12 cellular contexts compared by ENCODE assay signal in genomic region chr20:40683221-40683893, GRCh38. TPM values are rescaled to one million over a fixed set of nuclear protein-coding genes. Genes with fewer than 3 reads are reported as not detected.
DNase-seq lines count a peak whose midpoint lies in the region; ATAC-seq and TF ChIP-seq lines count a peak whose summit lies in the region.
"Had no signal": no experiment of that assay in that cellular context is flagged by ENCODE, and none has a peak within 500 bp of the region (broad histone marks: within the 10 kb centered on the region; RNA-seq: fewer than 3 reads in every experiment).

No MANE protein-coding gene starts in this region.

- H2AFZ ChIP-seq in GM23248: peak overlapping the region; percentile 81

- H3K27me3 ChIP-seq in GM23248 (replicated peaks; ENCODE audit: insufficient read depth) (0 out of 2 replicates have a peak, but pooled peaks cover 1% of the 10 kb centered on the region), colonic mucosa (peaks cover 61% of the 10 kb centered on the region), skeletal muscle satellite cell (ENCODE audit: control insufficient read depth, insufficient read depth, low read length) (peaks cover 90% of the 10 kb centered on the region)

- ATAC-seq in left colon (peak; percentile 18), GM21381 (IDR thresholded peaks at IDR 0.05; ENCODE audit: unreplicated experiment) (no peak), HG03457 (IDR thresholded peaks at IDR 0.05; ENCODE audit: unreplicated experiment) (no peak)

- peak overlapping the region; percentile 59 for H3K27ac ChIP-seq in GM23248
- no peak overlapping the region for H3K27ac ChIP-seq in colonic mucosa

- H3K79me2 ChIP-seq in GM23248 (ENCODE audit: insufficient read depth): no peaks in the 10 kb centered on the region

- peak overlapping the region; percentile 84 for H3K9ac ChIP-seq in GM23248
- no peak overlapping the region for H3K9ac ChIP-seq in colonic mucosa (ENCODE audit: low read depth in 2 of 2, low read length in 2 of 2)
- no peak overlapping the region for H3K9ac ChIP-seq in skeletal muscle satellite cell (ENCODE audit: low read depth, low read length)

- no peak for TF ChIP-seq CTCF in colonic mucosa (IDR thresholded peaks at IDR 0.05)

- H3K4me3 ChIP-seq in GM23248: peak overlapping the region; percentile 70
- H3K4me3 ChIP-seq in colonic mucosa: peak overlapping the region; percentile 0
- H3K4me3 ChIP-seq in skeletal muscle satellite cell (ENCODE audit: low read length): peak overlapping the region; percentile 30

- H3K36me3 ChIP-seq in GM23248 (ENCODE audit: low read depth) (no peaks in the 10 kb centered on the region), colonic mucosa (no peaks in the 10 kb centered on the region), skeletal muscle satellite cell (ENCODE audit: insufficient read depth, low read length) (no peaks in the 10 kb centered on the region)

- intact Hi-C loops in colonic mucosa (cut with DNase I) (no loop called here), left colon (cut with DNase I, micrococcal nuclease) (no loop called here)

- peaks cover 11% of the 10 kb centered on the region for H3K4me1 ChIP-seq in GM23248 (ENCODE audit: insufficient read depth)
- peaks cover 2% of the 10 kb centered on the region for H3K4me1 ChIP-seq in colonic mucosa
- H3K4me1 ChIP-seq in skeletal muscle satellite cell (ENCODE audit: control insufficient read depth, insufficient read depth, low read length): peaks cover 4% of the 10 kb centered on the region

- H3K9me2 ChIP-seq in GM23248 (ENCODE audit: insufficient read depth): no peaks in the 10 kb centered on the region

- peaks cover 12% of the 10 kb centered on the region for H3F3A ChIP-seq in GM23248 (ENCODE audit: insufficient read depth)

- H4K20me1 ChIP-seq in GM23248 (ENCODE audit: insufficient read depth): no peaks in the 10 kb centered on the region

- H3K9me3 ChIP-seq in GM23248 (ENCODE audit: low read depth): no peaks in the 10 kb centered on the region
- H3K9me3 ChIP-seq in colonic mucosa: no peaks in the 10 kb centered on the region
- no peaks in the 10 kb centered on the region for H3K9me3 ChIP-seq in skeletal muscle satellite cell (replicated peaks; ENCODE audit: low read length)

- in situ Hi-C loops in GM23248 (cut with MboI): no loop called here

- peak; percentile 94 for DNase-seq in GM23248
- DNase-seq in colonic mucosa: no peak
- peak in 1 of 2 donors; percentile 34 for DNase-seq in left colon
- DNase-seq in SW480 (ENCODE audit: low spot score): no peak
- DNase-seq in GM19240 (ENCODE audit: insufficient read length, low spot score): no peak
- DNase-seq: anterior cingulate cortex, DND-41, natural killer cell had no signal

- H3K4me2 ChIP-seq in GM23248 (ENCODE audit: unreplicated experiment): peak overlapping the region; percentile 70
- H3K4me2 ChIP-seq in skeletal muscle satellite cell (ENCODE audit: low read length): peak overlapping the region; percentile 33

- WGBS in GM23248 (ENCODE audit: low coverage in 1 of 2, low lambda C conversion rate in 2 of 2, missing lambda C conversion rate in 2 of 2), 2 experiments: 2 to 5% methylated on average over 55 to 57 of the region's 58 CpGs

RNA-seq across cellular contexts. Expression of gene MAFB, which starts 5.7 kb away (rescaled TPM):
- total RNA-seq in GM23248 (2014; rRNA removed; shearing (Covaris generic)): 1.8 and 1.9 TPM in 2 replicates
- 3.8 and 4.4 TPM in 2 replicates for polyA plus RNA-seq in GM23248 (2016; fragmentation: Nextera tagmentation; extraction: Ambion mirVana)
- total RNA-seq in colonic mucosa (10 to 100 TPM in 1 of 2 donors, 1 to 10 TPM in 1; 2.8 to 11.2 TPM), left colon (10 to 100 TPM in 1 of 2 donors, 1 to 10 TPM in 1; 4.0 to 10.9 TPM)
- 0.44 and 2.8 TPM in 2 replicates for total RNA-seq in skeletal muscle satellite cell (2012; rRNA removed)
- total RNA-seq: NCI-H460 had no signal

Comparison
In these comparisons a context has a peak if more than half of its experiments do, and no peak if none do; other contexts are left out.
1. H3K4me3 ChIP-seq: peak in every context shown above with its lines; median percentile 70 in GM23248; 30 in skeletal muscle satellite cell; 0 in colonic mucosa.